8 cellular contexts compared by ENCODE assay signal in the genomic region with DNA sequence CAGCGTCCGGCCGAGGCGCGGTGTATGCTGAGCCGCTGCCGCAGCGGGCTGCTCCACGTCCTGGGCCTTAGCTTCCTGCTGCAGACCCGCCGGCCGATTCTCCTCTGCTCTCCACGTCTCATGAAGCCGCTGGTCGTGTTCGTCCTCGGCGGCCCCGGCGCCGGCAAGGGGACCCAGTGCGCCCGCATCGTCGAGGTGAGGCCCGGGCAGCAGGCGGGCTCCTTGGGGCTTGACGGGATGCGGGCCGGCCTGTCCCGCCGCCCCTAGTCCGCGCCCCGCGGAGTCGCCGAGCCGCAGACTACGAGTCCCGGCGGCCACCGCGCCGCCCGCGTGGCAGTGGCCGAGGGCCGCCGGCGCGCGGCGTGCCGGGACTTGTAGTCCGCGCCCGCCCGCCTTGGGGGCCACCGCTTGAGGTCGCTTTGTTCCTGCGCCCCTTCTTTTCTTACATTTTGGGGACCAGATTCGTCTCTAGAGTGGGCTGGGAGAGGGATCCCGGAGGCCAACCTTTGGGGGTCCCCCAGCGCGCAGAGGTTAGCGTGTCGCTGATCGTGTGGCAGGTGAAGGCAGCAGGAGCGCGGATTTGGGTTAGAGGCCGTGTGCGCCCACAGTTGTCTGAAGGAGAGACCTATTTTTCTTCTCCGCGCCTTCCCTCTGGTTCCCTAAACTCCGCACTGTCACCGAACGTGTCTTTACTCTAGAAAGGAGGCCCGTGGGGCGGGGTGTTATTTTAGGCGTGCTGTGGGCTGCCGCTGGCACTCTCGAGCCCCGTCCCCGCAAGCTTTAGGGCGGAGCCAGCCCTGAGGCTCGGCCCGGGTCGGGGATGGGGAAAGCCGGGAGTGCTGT. TPM values are rescaled to one million over a fixed set of nuclear protein-coding genes. Genes with fewer than 3 reads are reported as not detected.
A peak's percentile ranks its signal among the peaks of the same experiment; 100 is the strongest.
DNase-seq lines count a peak whose midpoint lies in the region; ATAC-seq and TF ChIP-seq lines count a peak whose summit lies in the region.

No MANE protein-coding gene starts in this region.

- intact Hi-C loops in activated CD8-positive, alpha-beta T cell treated with anti-CD3 and anti-CD28 coated beads for 36 hours (cut with micrococcal nuclease): loop anchor here (1.0 kb wide), 1 partner anchor 20 kb away; a partner anchor contains a TSS

- H3K36me3 ChIP-seq in CD4-positive, CD25-positive, alpha-beta regulatory T cell (ENCODE audit: control insufficient read depth, insufficient read depth, low read length): no peaks in the 10 kb centered on the region

- H3K4me1 ChIP-seq in CD4-positive, CD25-positive, alpha-beta regulatory T cell (ENCODE audit: control insufficient read depth, insufficient read depth, low read length, poor library complexity, severe bottlenecking): peaks cover 32% of the 10 kb centered on the region

- peak overlapping the region; percentile 68 for H3K4me3 ChIP-seq in CD4-positive, CD25-positive, alpha-beta regulatory T cell (ENCODE audit: low read depth, low read length)

- peak; percentile 88 to 90 for ATAC-seq in CD4-positive, CD25-positive, alpha-beta regulatory T cell (ENCODE audit: low read depth in 2 of 2)
- ATAC-seq in HG03432 (IDR thresholded peaks at IDR 0.05; ENCODE audit: unreplicated experiment): peak; percentile 91
- peak; percentile 90 for ATAC-seq in activated CD8-positive, alpha-beta T cell treated with anti-CD3 and anti-CD28 coated beads for 36 hours
- ATAC-seq in effector memory CD8-positive, alpha-beta T cell (replicated peaks): peak; percentile 84

- H3K4me1 Mint-ChIP-seq in CD4-positive, CD25-positive, alpha-beta regulatory T cell: peaks cover 0 to 35% (median 21%) of the 10 kb centered on the region in 4 donors
- H3K4me1 Mint-ChIP-seq in activated CD8-positive, alpha-beta T cell treated with anti-CD3 and anti-CD28 coated beads for 36 hours (ENCODE audit: low read depth): peaks cover 21% of the 10 kb centered on the region
- H3K4me1 Mint-ChIP-seq in effector memory CD8-positive, alpha-beta T cell (ENCODE audit: low read depth in 2 of 2): peaks cover 15 to 27% of the 10 kb centered on the region in 2 donors

- no peaks in the 10 kb centered on the region for H3K27me3 ChIP-seq in CD4-positive, CD25-positive, alpha-beta regulatory T cell (ENCODE audit: control insufficient read depth, insufficient read depth, low read length)

- H3K27ac ChIP-seq in CD4-positive, CD25-positive, alpha-beta regulatory T cell (ENCODE audit: insufficient read depth, low read length, poor library complexity, severe bottlenecking): peak overlapping the region; percentile 89

- TF ChIP-seq CTCF in activated CD8-positive, alpha-beta T cell treated with anti-CD3 and anti-CD28 coated beads for 36 hours (IDR thresholded peaks at IDR 0.05): no peak

- peak; percentile 67 to 88 (median 81) for DNase-seq in CD4-positive, CD25-positive, alpha-beta regulatory T cell
- DNase-seq in GM19238 (ENCODE audit: insufficient read length, low spot score) (peak; percentile 92), NCI-H748 (lab: John Stamatoyannopoulos, UW; ENCODE audit: unreplicated experiment) (peak; percentile 86), mesenteric fat pad (ENCODE audit: low spot score) (peak; percentile 94)
- peak; percentile 79 for DNase-seq in activated CD8-positive, alpha-beta T cell treated with anti-CD3 and anti-CD28 coated beads for 36 hours
- DNase-seq in effector memory CD8-positive, alpha-beta T cell: peak; percentile 61 to 70 (median 62)
- peak; percentile 49 for DNase-seq in stimulated activated CD8-positive, alpha-beta memory T cell treated with anti-CD3 and anti-CD28 coated beads, Interleukin-15, amount 100 ng/mL, for 24 hours (ENCODE audit: low read depth)

- CTCF ChIA-PET in activated CD8-positive, alpha-beta T cell treated with anti-CD3 and anti-CD28 coated beads for 36 hours (lab: Charles Lee): interaction anchor here (1.1 to 3.4 kb wide), 9 partner anchors 10 to 392 kb away, joined by 3 to 17 read pairs (median 7); a partner anchor contains a TSS

- no peaks in the 10 kb centered on the region for H3K9me3 ChIP-seq in CD4-positive, CD25-positive, alpha-beta regulatory T cell (ENCODE audit: control insufficient read depth in 2 of 2, low read length in 2 of 2)

- POLR2A ChIA-PET in activated CD8-positive, alpha-beta T cell treated with anti-CD3 and anti-CD28 coated beads for 36 hours (lab: Charles Lee): interaction anchor here (0.8 to 6.4 kb wide), 4 partner anchors 9 to 119 kb away, joined by 3 to 42 read pairs (median 4); a partner anchor contains a TSS

- H3K27ac Mint-ChIP-seq in CD4-positive, CD25-positive, alpha-beta regulatory T cell: peak overlapping the region; percentile 60 to 96 (median 88)
- peak overlapping the region; percentile 97 for H3K27ac Mint-ChIP-seq in activated CD8-positive, alpha-beta T cell treated with anti-CD3 and anti-CD28 coated beads for 36 hours
- no peak overlapping the region for H3K27ac Mint-ChIP-seq in effector memory CD8-positive, alpha-beta T cell

- peak overlapping the region in 3 of 4 donors; percentile 92 to 94 (median 93) for H3K4me3 Mint-ChIP-seq in CD4-positive, CD25-positive, alpha-beta regulatory T cell
- H3K4me3 Mint-ChIP-seq in activated CD8-positive, alpha-beta T cell treated with anti-CD3 and anti-CD28 coated beads for 36 hours: no peak overlapping the region
- no peak overlapping the region for H3K4me3 Mint-ChIP-seq in effector memory CD8-positive, alpha-beta T cell

- peaks cover 0 to 1% (median 0%) of the 10 kb centered on the region in 7 donors for H3K9me3 Mint-ChIP-seq in CD4-positive, CD25-positive, alpha-beta regulatory T cell
- H3K9me3 Mint-ChIP-seq in activated CD8-positive, alpha-beta T cell treated with anti-CD3 and anti-CD28 coated beads for 36 hours: no peaks in the 10 kb centered on the region
- no peaks in the 10 kb centered on the region for H3K9me3 Mint-ChIP-seq in effector memory CD8-positive, alpha-beta T cell

- no peaks in the 10 kb centered on the region for H3K36me3 Mint-ChIP-seq in CD4-positive, CD25-positive, alpha-beta regulatory T cell
- peaks cover 9% of the 10 kb centered on the region for H3K36me3 Mint-ChIP-seq in activated CD8-positive, alpha-beta T cell treated with anti-CD3 and anti-CD28 coated beads for 36 hours (ENCODE audit: low read depth)
- H3K36me3 Mint-ChIP-seq in effector memory CD8-positive, alpha-beta T cell (ENCODE audit: insufficient read depth): no peaks in the 10 kb centered on the region

- no peaks in the 10 kb centered on the region for H3K27me3 Mint-ChIP-seq in CD4-positive, CD25-positive, alpha-beta regulatory T cell
- no peaks in the 10 kb centered on the region for H3K27me3 Mint-ChIP-seq in activated CD8-positive, alpha-beta T cell treated with anti-CD3 and anti-CD28 coated beads for 36 hours
- no peaks in the 10 kb centered on the region for H3K27me3 Mint-ChIP-seq in effector memory CD8-positive, alpha-beta T cell

RNA-seq across cellular contexts. Expression of a gene that starts 0.6 kb away (rescaled TPM):
- 94.4 TPM for total RNA-seq in CD4-positive, CD25-positive, alpha-beta regulatory T cell
- 100 to 1,000 TPM; 140 to 156 (median 148) TPM for polyA plus RNA-seq in CD4-positive, CD25-positive, alpha-beta regulatory T cell
- total RNA-seq in activated CD8-positive, alpha-beta T cell treated with anti-CD3 and anti-CD28 coated beads for 36 hours: 100 to 1,000 TPM in 1 of 2 experiments, 10 to 100 TPM in 1; 99.7 to 101 TPM
- total RNA-seq in mesenteric fat pad: 151 TPM

RNA-seq across cellular contexts. Expression of a gene that starts 20.2 kb away (rescaled TPM):
- total RNA-seq in CD4-positive, CD25-positive, alpha-beta regulatory T cell: 5.1 TPM
- polyA plus RNA-seq in CD4-positive, CD25-positive, alpha-beta regulatory T cell: 1 to 10 TPM in 1 of 4 donors, under 1 TPM in 3; 0.64 to 1.8 (median 0.92) TPM
- 10 to 100 TPM; 22.8 to 24.5 TPM for total RNA-seq in activated CD8-positive, alpha-beta T cell treated with anti-CD3 and anti-CD28 coated beads for 36 hours
- 1.8 TPM for total RNA-seq in mesenteric fat pad

Comparison
In these comparisons a context has a peak if more than half of its experiments do, and no peak if none do; other contexts are left out.
1. Peak in every context shown above with its lines: DNase-seq, ATAC-seq, H3K4me3 ChIP-seq and H3K27ac ChIP-seq.
2. H3K27ac Mint-ChIP-seq: peak in CD4-positive, CD25-positive, alpha-beta regulatory T cell (3 of 3) and activated CD8-positive, alpha-beta T cell treated with anti-CD3 and anti-CD28 coated beads for 36 hours (single experiment); none in effector memory CD8-positive, alpha-beta T cell (0 of 2).
3. H3K4me3 Mint-ChIP-seq: peak in CD4-positive, CD25-positive, alpha-beta regulatory T cell (3 of 4); none in activated CD8-positive, alpha-beta T cell treated with anti-CD3 and anti-CD28 coated beads for 36 hours (single experiment) and effector memory CD8-positive, alpha-beta T cell (0 of 2).